In genomic region chr1:154352245-154352580, GRCh38 we compare ENCODE assay signal across 9 cellular contexts. TPM values are rescaled to one million over a fixed set of nuclear protein-coding genes. Genes with fewer than 3 reads are reported as not detected.
DNase-seq lines count a peak whose midpoint lies in the region; ATAC-seq and TF ChIP-seq lines count a peak whose summit lies in the region.
"Had no signal": no experiment of that assay in that cellular context is flagged by ENCODE, and none has a peak within 500 bp of the region (broad histone marks: within the 10 kb centered on the region; RNA-seq: fewer than 3 reads in every experiment).

No MANE protein-coding gene starts in this region.

- TF ChIP-seq EP300 in upper lobe of left lung (IDR thresholded peaks at IDR 0.05) = no peak

- no peaks in the 10 kb centered on the region for H3K27me3 ChIP-seq in upper lobe of left lung

- H3K4me3 ChIP-seq in mesodermal cell (ENCODE audit: extremely low read depth, insufficient read depth, low read length, poor library complexity, severe bottlenecking) = peak overlapping the region; percentile 29
- peak overlapping the region in 3 of 4 donors; percentile 38 to 51 (median 49) for H3K4me3 ChIP-seq in upper lobe of left lung

- TF ChIP-seq CTCF in brain (conservative IDR thresholded peaks at IDR 0.05) (no peak), upper lobe of left lung (IDR thresholded peaks at IDR 0.05) (no peak)

- H3K4me1 ChIP-seq in mesodermal cell (ENCODE audit: control insufficient read depth, insufficient read depth, low read length, poor library complexity, severe bottlenecking) (peaks cover 18% of the 10 kb centered on the region), upper lobe of left lung (peaks cover 25 to 31% (median 29%) of the 10 kb centered on the region in 4 donors)

- H3K36me3 Mint-ChIP-seq in activated naive CD4-positive, alpha-beta T cell treated with anti-CD3 and anti-CD28 coated beads, Interleukin-2, amount 50 U/mL, for 24 hours = peaks cover 13% of the 10 kb centered on the region
- peaks cover 24% of the 10 kb centered on the region for H3K36me3 Mint-ChIP-seq in brain

- peaks cover 31% of the 10 kb centered on the region for H3K36me3 ChIP-seq in mesodermal cell (ENCODE audit: control insufficient read depth, insufficient read depth, low read length)
- peaks cover 0 to 21% (median 10%) of the 10 kb centered on the region in 4 donors for H3K36me3 ChIP-seq in upper lobe of left lung

- no peak for TF ChIP-seq POLR2A in upper lobe of left lung (IDR thresholded peaks at IDR 0.05)

- no peak overlapping the region for H3K27ac Mint-ChIP-seq in activated naive CD4-positive, alpha-beta T cell treated with anti-CD3 and anti-CD28 coated beads, Interleukin-2, amount 50 U/mL, for 24 hours
- H3K27ac Mint-ChIP-seq in brain = peak overlapping the region in 3 of 5 experiments; percentile 57 to 82 (median 73)

- ATAC-seq in upper lobe of left lung (ENCODE audit: low FRiP score in 2 of 2) = no peak
- ATAC-seq in HG03097 (IDR thresholded peaks at IDR 0.05; ENCODE audit: low FRiP score, unreplicated experiment) = no peak

- no peaks in the 10 kb centered on the region for H3K27me3 Mint-ChIP-seq in activated naive CD4-positive, alpha-beta T cell treated with anti-CD3 and anti-CD28 coated beads, Interleukin-2, amount 50 U/mL, for 24 hours
- peaks cover 5% of the 10 kb centered on the region for H3K27me3 Mint-ChIP-seq in brain

- H3K4me1 Mint-ChIP-seq in activated naive CD4-positive, alpha-beta T cell treated with anti-CD3 and anti-CD28 coated beads, Interleukin-2, amount 50 U/mL, for 24 hours = peaks cover 53% of the 10 kb centered on the region
- H3K4me1 Mint-ChIP-seq in brain = peaks cover 30% of the 10 kb centered on the region

- DNase-seq in activated naive CD4-positive, alpha-beta T cell treated with Interleukin-2 at 50 U/mL for 16 hours = no peak
- DNase-seq in upper lobe of left lung (no peak), anterior cingulate cortex (lab: John Stamatoyannopoulos, UW) (no peak), UCSD-AML1 (lab: John Stamatoyannopoulos, UW; ENCODE audit: unreplicated experiment) (no peak)
- DNase-seq: NCI-H2081 had no signal

- H3K9me3 ChIP-seq in mesodermal cell (ENCODE audit: control insufficient read depth, low read length) (no peaks in the 10 kb centered on the region), upper lobe of left lung (no peaks in the 10 kb centered on the region)

- WGBS in mesodermal cell (ENCODE audit: insufficient coverage in 2 of 2), 2 experiments = 16 to 27% methylated on average over 8 to 9 of the region's 9 CpGs
- 22 to 26% methylated on average over 6 to 9 of the region's 9 CpGs for WGBS in upper lobe of left lung, 2 donors

- peak overlapping the region; percentile 91 for H3K4me3 Mint-ChIP-seq in activated naive CD4-positive, alpha-beta T cell treated with anti-CD3 and anti-CD28 coated beads, Interleukin-2, amount 50 U/mL, for 24 hours
- peak overlapping the region in 4 of 5 experiments; percentile 85 to 87 (median 86) for H3K4me3 Mint-ChIP-seq in brain

- H3K27ac ChIP-seq in mesodermal cell (ENCODE audit: low read depth, low read length, severe bottlenecking) (no peak overlapping the region), upper lobe of left lung (peak overlapping the region; percentile 67 to 84 (median 72))

- no peaks in the 10 kb centered on the region for H3K9me3 Mint-ChIP-seq in activated naive CD4-positive, alpha-beta T cell treated with anti-CD3 and anti-CD28 coated beads, Interleukin-2, amount 50 U/mL, for 24 hours
- H3K9me3 Mint-ChIP-seq in brain = no peaks in the 10 kb centered on the region

RNA-seq across cellular contexts. Expression of gene ATP8B2, which starts 26.9 kb away (rescaled TPM):
- polyA plus RNA-seq in brain (ENCODE audit: insufficient read depth, low read depth, low replicate concordance) = 12.5 TPM
- polyA plus RNA-seq in mesodermal cell (2013, experiment 1 of 2) = 45.4 TPM
- 45.8 TPM for polyA plus RNA-seq in mesodermal cell (2013, experiment 2 of 2)
- 10 to 100 TPM; 20.2 to 45.1 (median 37.4) TPM for total RNA-seq in upper lobe of left lung

RNA-seq across cellular contexts. Expression of gene AQP10, which starts 31.3 kb away (rescaled TPM):
- polyA plus RNA-seq in brain (ENCODE audit: insufficient read depth, low read depth, low replicate concordance) = not detected
- polyA plus RNA-seq in mesodermal cell (2013, experiment 1 of 2) = 0.77 TPM
- polyA plus RNA-seq in mesodermal cell (2013, experiment 2 of 2) = not detected
- 1 to 10 TPM in 2 of 6 donors, under 1 TPM in 4; 0.15 to 2.1 (median 0.45) TPM for total RNA-seq in upper lobe of left lung

RNA-seq across cellular contexts. Expression of gene IL6R, which starts 52.9 kb away (rescaled TPM):
- polyA plus RNA-seq in brain (ENCODE audit: insufficient read depth, low read depth, low replicate concordance) = 1.4 TPM
- polyA plus RNA-seq in mesodermal cell (2013, experiment 1 of 2) = 2.3 TPM
- polyA plus RNA-seq in mesodermal cell (2013, experiment 2 of 2) = 1.8 TPM
- total RNA-seq in upper lobe of left lung = 100 to 1,000 TPM in 3 of 6 donors, 10 to 100 TPM in 3; 59.6 to 126 (median 97.5) TPM
